8 cellular contexts compared by ENCODE assay signal in genomic region chrX:17736856-17737706, GRCh38. TPM values are rescaled to one million over a fixed set of nuclear protein-coding genes. Genes with fewer than 3 reads are reported as not detected.
DNase-seq lines count a peak whose midpoint lies in the region; ATAC-seq lines count a peak whose summit lies in the region.

TSS of gene SCML1 (plus strand) at chrX:17737493. CDS start at chrX:17744187, 6,694 bp downstream.

- peak within 1 kb of the TSS; percentile 97 for H3K27ac ChIP-seq in skeletal muscle tissue (ENCODE audit: low read depth, low read length)

- H3K4me3 ChIP-seq in GM08714 (ENCODE audit: low read length) (peak within 1 kb of the TSS; percentile 65), skeletal muscle tissue (ENCODE audit: low read length in 3 of 3) (peak within 1 kb of the TSS; percentile 73 to 84 (median 79))

- H3K4me1 ChIP-seq in skeletal muscle tissue (ENCODE audit: control insufficient read depth in 3 of 3, insufficient read depth in 3 of 3, low read length in 3 of 3), result peaks cover 0 to 9% (median 2%) of the 10 kb centered on the region in 3 donors

- H3K36me3 ChIP-seq in skeletal muscle tissue (ENCODE audit: control insufficient read depth in 3 of 3, insufficient read depth in 3 of 3, low read length in 3 of 3), result no peaks in the 10 kb centered on the region

- ATAC-seq in HG02884 (IDR thresholded peaks at IDR 0.05; ENCODE audit: unreplicated experiment) (peak; percentile 69), HG03095 (IDR thresholded peaks at IDR 0.05; ENCODE audit: unreplicated experiment) (no peak)

- H3K9ac ChIP-seq in skeletal muscle tissue (ENCODE audit: low read depth in 1 of 3, low read length in 3 of 3), result peak within 1 kb of the TSS; percentile 90 to 93 (median 93)

- peak; percentile 96 for DNase-seq in NCI-H2107 treated with DMSO at 0.1 percent for 48 hours (lab: John Stamatoyannopoulos, UW; ENCODE audit: unreplicated experiment)
- peak; percentile 54 for DNase-seq in activated CD4-positive, CD25-positive, alpha-beta regulatory T cell treated with anti-CD3 and anti-CD28 coated beads, Interleukin-2, amount 50 U/mL, for 16 hours (ENCODE audit: low read depth, low spot score)
- DNase-seq in central memory CD4-positive, alpha-beta T cell, result peak; percentile 80
- peak; percentile 88 for DNase-seq in iPS-NIHi7 (ENCODE audit: extremely low spot score)

- no peaks in the 10 kb centered on the region for H3K9me3 ChIP-seq in skeletal muscle tissue (ENCODE audit: control insufficient read depth in 3 of 3, low read length in 3 of 3)

- no peaks in the 10 kb centered on the region for H3K27me3 ChIP-seq in skeletal muscle tissue (ENCODE audit: control insufficient read depth in 3 of 3, insufficient read depth in 3 of 3, low read length in 3 of 3)

RNA-seq across cellular contexts. Expression of gene SCML1, which starts in this region (rescaled TPM):
- 4.2 TPM for total RNA-seq in skeletal muscle tissue
